ENCODE assay signal across 2 cellular contexts in genomic region chr4:24044610-24045589, GRCh38.
TF ChIP-seq lines count a peak whose summit lies in the region.

No MANE protein-coding gene starts in this region.

TF ChIP-seq in A549, 52 proteins besides CTCF, POLR2A, EP300 and RAD21:
- no peak for TF ChIP-seq CEBPB (IDR thresholded peaks at IDR 0.05)
- TF ChIP-seq FOSB (CRISPR knock-in tag; IDR thresholded peaks at IDR 0.05), result no peak
- TF ChIP-seq MAFK (IDR thresholded peaks at IDR 0.05; ENCODE audit: partially characterized antibody), result peak; percentile 2

TF ChIP-seq in H1, 55 proteins besides CTCF, POLR2A, EP300 and RAD21:
- no peak for TF ChIP-seq USF2 (IDR thresholded peaks at IDR 0.05; ENCODE audit: low read length)
- no peak for TF ChIP-seq BCL11A (IDR thresholded peaks at IDR 0.05; ENCODE audit: low read depth in 2 of 2, low read length in 2 of 2)
- TF ChIP-seq TCF12 (IDR thresholded peaks at IDR 0.05; ENCODE audit: low read depth, low read length), result no peak
- no peak for TF ChIP-seq SP2 (IDR thresholded peaks at IDR 0.05; ENCODE audit: low read length)
